Comparison of ENCODE assay signal across 1 cellular context in genomic region chr3:25099662-25100061, GRCh38.
TF ChIP-seq lines count a peak whose summit lies in the region.

No MANE protein-coding gene starts in this region.

TF ChIP-seq in H1, 55 proteins besides CTCF, POLR2A, EP300 and RAD21:
- no peak for TF ChIP-seq HDAC6 (IDR thresholded peaks at IDR 0.05; ENCODE audit: low read depth, low read length)
- no peak for TF ChIP-seq SP4 (IDR thresholded peaks at IDR 0.05; ENCODE audit: low read length)
- TF ChIP-seq PHF8 (conservative IDR thresholded peaks at IDR 0.05; ENCODE audit: low read depth, low read length) = no peak
- TF ChIP-seq JUN (IDR thresholded peaks at IDR 0.05; ENCODE audit: low read depth, low read length) = no peak
- TF ChIP-seq YY1 (IDR thresholded peaks at IDR 0.05; ENCODE audit: low read depth, low read length) = no peak
- TF ChIP-seq SIX5 (IDR thresholded peaks at IDR 0.05; ENCODE audit: low read depth, low read length) = no peak
- TF ChIP-seq RFX5 (IDR thresholded peaks at IDR 0.05; ENCODE audit: borderline replicate concordance, low read depth, low read length) = no peak
- no peak for TF ChIP-seq SIN3A (conservative IDR thresholded peaks at IDR 0.05 in 1 of 2, IDR thresholded peaks at IDR 0.05 in 1 of 2; ENCODE audit: low read depth in 1 of 2, low read length in 2 of 2)
- TF ChIP-seq KDM1A (IDR thresholded peaks at IDR 0.05; ENCODE audit: borderline replicate concordance, low read length) = no peak
- TF ChIP-seq ATF3 (IDR thresholded peaks at IDR 0.05; ENCODE audit: insufficient read depth, low read depth, low read length) = no peak
- TF ChIP-seq TAF1 (IDR thresholded peaks at IDR 0.05; ENCODE audit: low read depth, low read length) = no peak
- TF ChIP-seq GABPA (IDR thresholded peaks at IDR 0.05; ENCODE audit: borderline replicate concordance, insufficient read depth, low read length) = no peak
- TF ChIP-seq TEAD4 (IDR thresholded peaks at IDR 0.05; ENCODE audit: low read depth, low read length) = no peak
- no peak for TF ChIP-seq FOSL1 (IDR thresholded peaks at IDR 0.05; ENCODE audit: insufficient read depth, low read depth, low read length)
- no peak for TF ChIP-seq KDM4A (IDR thresholded peaks at IDR 0.05; ENCODE audit: low read depth, low read length, severe bottlenecking)
- no peak for TF ChIP-seq MAFK (IDR thresholded peaks at IDR 0.05; ENCODE audit: low read depth, low read length)
